ENCODE assay signal across 8 cellular contexts in genomic region chr7:134016223-134016941, GRCh38.
DNase-seq lines count a peak whose midpoint lies in the region; ATAC-seq and TF ChIP-seq lines count a peak whose summit lies in the region.

No MANE protein-coding gene starts in this region.

- H3K36me3 Mint-ChIP-seq in naive thymus-derived CD8-positive, alpha-beta T cell: peaks cover 8 to 12% (median 9%) of the 10 kb centered on the region in 3 donors

- H3K9me3 ChIP-seq in ascending aorta (no peaks in the 10 kb centered on the region), upper lobe of right lung (no peaks in the 10 kb centered on the region)

- H3K36me3 ChIP-seq in GM06990 (ENCODE audit: control insufficient read depth, insufficient read depth, low read length) (no peaks in the 10 kb centered on the region), ascending aorta (no peaks in the 10 kb centered on the region), upper lobe of right lung (no peaks in the 10 kb centered on the region)

- H3K4me3 ChIP-seq in GM06990 (replicated peaks; ENCODE audit: low read depth, low read length) (no peak overlapping the region), ascending aorta (no peak overlapping the region), upper lobe of right lung (no peak overlapping the region)

- peaks cover 0 to 6% (median 0%) of the 10 kb centered on the region in 4 donors for H3K4me1 Mint-ChIP-seq in naive thymus-derived CD8-positive, alpha-beta T cell

- no peak overlapping the region for H3K4me3 Mint-ChIP-seq in naive thymus-derived CD8-positive, alpha-beta T cell

- TF ChIP-seq CTCF in GM06990 (IDR thresholded peaks at IDR 0.05; ENCODE audit: insufficient read depth, low read length, poor library complexity, severe bottlenecking) (peak; percentile 63), ascending aorta (IDR thresholded peaks at IDR 0.05) (peak in 2 of 3 experiments; percentile 8 to 58), upper lobe of right lung (IDR thresholded peaks at IDR 0.05) (peak; percentile 62)

- H3K4me1 ChIP-seq in ascending aorta: no peaks in the 10 kb centered on the region
- no peaks in the 10 kb centered on the region for H3K4me1 ChIP-seq in upper lobe of right lung

- intact Hi-C loops in ascending aorta (cut with DNase I) (no loop called here), upper lobe of right lung (cut with DNase I) (no loop called here)

- no peaks in the 10 kb centered on the region for H3K27me3 ChIP-seq in GM06990 (replicated peaks; ENCODE audit: control insufficient read depth, insufficient read depth, low read length)
- H3K27me3 ChIP-seq in ascending aorta: no peaks in the 10 kb centered on the region
- no peaks in the 10 kb centered on the region for H3K27me3 ChIP-seq in upper lobe of right lung

- no peaks in the 10 kb centered on the region for H3K27me3 Mint-ChIP-seq in naive thymus-derived CD8-positive, alpha-beta T cell

- peak; percentile 36 for ATAC-seq in upper lobe of right lung
- no peak for ATAC-seq in HG03280 (IDR thresholded peaks at IDR 0.05; ENCODE audit: unreplicated experiment)
- no peak for ATAC-seq in naive thymus-derived CD8-positive, alpha-beta T cell

- H3K27ac Mint-ChIP-seq in naive thymus-derived CD8-positive, alpha-beta T cell: no peak overlapping the region

- POLR2A ChIA-PET in naive thymus-derived CD8-positive, alpha-beta T cell (lab: Charles Lee): no interaction called here

- H3K9me3 Mint-ChIP-seq in naive thymus-derived CD8-positive, alpha-beta T cell: no peaks in the 10 kb centered on the region

- no peak for DNase-seq in GM06990 (ENCODE audit: extremely low read depth, insufficient read length)
- peak; percentile 37 for DNase-seq in NCI-H1105 (lab: John Stamatoyannopoulos, UW)
- no peak for DNase-seq in ascending aorta (ENCODE audit: low spot score in 2 of 2)
- peak; percentile 15 for DNase-seq in iris pigment epithelial cell (ENCODE audit: low read depth)
- DNase-seq in upper lobe of right lung: no peak
- DNase-seq in ureter (ENCODE audit: low spot score): no peak
- DNase-seq in naive thymus-derived CD8-positive, alpha-beta T cell: no peak

- H3K27ac ChIP-seq in ascending aorta (no peak overlapping the region), upper lobe of right lung (no peak overlapping the region)

Comparison
In these comparisons a context has a peak if more than half of its experiments do, and no peak if none do; other contexts are left out.
1. DNase-seq: peak in NCI-H1105 (single experiment) and iris pigment epithelial cell (single experiment); none in GM06990 (single experiment), ascending aorta (0 of 2), upper lobe of right lung (single experiment), ureter (single experiment) and naive thymus-derived CD8-positive, alpha-beta T cell (0 of 10).
2. Peak in every context shown above with its lines, with median percentiles within 50 percentile points of each other: CTCF ChIP-seq.